In the genomic region with DNA sequence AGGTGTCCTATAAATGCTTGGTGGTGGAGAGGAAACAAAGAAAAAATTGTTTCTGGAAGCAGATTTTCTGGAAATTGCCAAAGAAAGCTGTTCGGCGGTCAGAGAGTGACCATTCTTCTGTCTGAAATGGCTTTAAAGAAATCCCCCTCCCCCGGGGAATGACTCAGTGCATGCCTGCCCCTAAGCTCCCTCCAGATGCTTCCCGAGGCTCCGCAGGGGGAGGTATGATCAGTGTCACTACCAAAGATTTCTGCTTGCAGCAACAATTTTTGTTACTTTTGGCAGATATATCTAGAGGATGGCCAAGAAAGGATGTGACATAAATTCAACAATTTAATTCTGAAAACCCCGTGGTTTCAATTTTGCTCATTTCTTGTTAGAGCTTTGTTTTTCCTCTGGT, we compare ENCODE assay signal across 11 cellular contexts.
DNase-seq lines count a peak whose midpoint lies in the region; ATAC-seq, FAIRE-seq and TF ChIP-seq lines count a peak whose summit lies in the region.
"Had no signal": no experiment of that assay in that cellular context is flagged by ENCODE, and none has a peak within 500 bp of the region (broad histone marks: within the 10 kb centered on the region; RNA-seq: fewer than 3 reads in every experiment).

No MANE protein-coding gene starts in this region.

- peak overlapping the region; percentile 35 for H3K9ac ChIP-seq in astrocyte (ENCODE audit: low read length)
- H3K9ac ChIP-seq in trophoblast cell (ENCODE audit: low read length), result no peak overlapping the region

- intact Hi-C loops in heart left ventricle (cut with DNase I) (no loop called here), dorsolateral prefrontal cortex (cut with DNase I) (no loop called here), spleen (cut with DNase I; ENCODE audit: low total_unique reads) (no loop called here)

- no peak overlapping the region for H3K23ac ChIP-seq in trophoblast cell (ENCODE audit: low read length)

- peak overlapping the region; percentile 63 for H3K27ac ChIP-seq in astrocyte (ENCODE audit: low read depth, low read length)
- peak overlapping the region in 11 of 12 donors; percentile 11 to 80 (median 56) for H3K27ac ChIP-seq in heart left ventricle
- H3K27ac ChIP-seq in trophoblast cell (ENCODE audit: low read depth, low read length), result peak overlapping the region; percentile 48
- H3K27ac ChIP-seq in dorsolateral prefrontal cortex, result peak overlapping the region in 29 of 59 donors; percentile 15 to 78 (median 57)
- H3K27ac ChIP-seq in spleen, result no peak overlapping the region

- WGBS in heart left ventricle, 4 donors, result 26 to 43% (median 37%) methylated on average over 6 of the region's 6 CpGs
- WGBS in trophoblast cell (ENCODE audit: extremely low coverage, insufficient coverage, insufficient read length), result no CpG with 5 or more reads among the region's 6 CpGs
- WGBS in spleen, 5 donors, result 65 to 75% (median 67%) methylated on average over 6 of the region's 6 CpGs

- no peak overlapping the region for H3K18ac ChIP-seq in trophoblast cell (ENCODE audit: low read length)

- H3K36me3 ChIP-seq in BJ (ENCODE audit: control insufficient read depth, insufficient read depth, low read length) (no peaks in the 10 kb centered on the region), astrocyte (ENCODE audit: insufficient read depth, low read length) (no peaks in the 10 kb centered on the region), heart left ventricle (no peaks in the 10 kb centered on the region), trophoblast cell (ENCODE audit: control insufficient read depth in 1 of 2, insufficient read depth in 2 of 2, low read length in 2 of 2) (no peaks in the 10 kb centered on the region), spleen (no peaks in the 10 kb centered on the region)

- no peak overlapping the region for H2BK120ac ChIP-seq in trophoblast cell (ENCODE audit: insufficient read depth, low read length, poor library complexity)

- H3K4me1 ChIP-seq in astrocyte (ENCODE audit: insufficient read depth, low read length) (peaks cover 19% of the 10 kb centered on the region), heart left ventricle (peaks cover 0 to 19% (median 7%) of the 10 kb centered on the region in 12 donors), trophoblast cell (ENCODE audit: control insufficient read depth in 1 of 2, insufficient read depth in 2 of 2, low read length in 2 of 2) (peaks cover 0 to 3% of the 10 kb centered on the region in 2 experiments), spleen (no peaks in the 10 kb centered on the region)

- POLR2A ChIA-PET in BJ (lab: Charles Lee), result interaction anchor here (0.6 kb wide), 1 partner anchor 1938 kb away, joined by 3 read pairs; no protein-coding TSS in a partner anchor

- no peak overlapping the region for H2AK5ac ChIP-seq in trophoblast cell (ENCODE audit: low read length)

- FAIRE-seq in astrocyte (lab: Jason Lieb, UNC) (no peak), D721Med (lab: Jason Lieb, UNC) (no peak)

- DNase-seq in BJ (ENCODE audit: low read depth), result peak; percentile 59
- DNase-seq in astrocyte (ENCODE audit: low read depth), result peak; percentile 99
- DNase-seq in heart left ventricle, result peak; percentile 79 to 87 (median 83)
- peak; percentile 85 to 87 for DNase-seq in trophoblast cell
- no peak for DNase-seq in stimulated activated CD4-positive, alpha-beta T cell treated with anti-CD3 and anti-CD28 coated beads, Interleukin-4, amount 100 ng/mL, for 24 hours
- DNase-seq in D721Med (ENCODE audit: insufficient read length, low spot score), result no peak
- no peak for DNase-seq in dorsolateral prefrontal cortex
- no peak for DNase-seq in spleen
- DNase-seq: activated CD4-positive, alpha-beta T cell treated with anti-CD3 and anti-CD28 coated beads, Interleukin-2, amount 50 U/mL, for 1 hour had no signal

- H3K9me3 Mint-ChIP-seq in astrocyte (ENCODE audit: unreplicated experiment), result peaks cover 3% of the 10 kb centered on the region
- H3K9me3 Mint-ChIP-seq: central memory CD8-positive, alpha-beta T cell had no signal

- H3K4me3 ChIP-seq in BJ (ENCODE audit: low read depth, low read length) (no peak overlapping the region), astrocyte (ENCODE audit: insufficient read depth, low read depth, low read length) (no peak overlapping the region), heart left ventricle (no peak overlapping the region), trophoblast cell (ENCODE audit: low read depth, low read length) (no peak overlapping the region), dorsolateral prefrontal cortex (no peak overlapping the region), spleen (no peak overlapping the region)

- TF ChIP-seq POLR2A in heart left ventricle (IDR thresholded peaks at IDR 0.05) (no peak), spleen (IDR thresholded peaks at IDR 0.05) (no peak)

- CTCF ChIA-PET in BJ (lab: Yijun Ruan, JAX), result interaction anchor here (0.6 to 1.3 kb wide), 4 partner anchors 8 to 52 kb away, joined by 3 to 4 read pairs (median 3); no protein-coding TSS in a partner anchor

- H3K14ac ChIP-seq in trophoblast cell (ENCODE audit: low read length), result no peak overlapping the region

- H3K4ac ChIP-seq in trophoblast cell (ENCODE audit: low read depth, low read length), result no peak overlapping the region

- H3K79me2 ChIP-seq in astrocyte (ENCODE audit: insufficient read depth, low read length) (no peaks in the 10 kb centered on the region), trophoblast cell (ENCODE audit: control insufficient read depth, insufficient read depth, low read length, poor library complexity) (no peaks in the 10 kb centered on the region)

- ATAC-seq in heart left ventricle, result peak; percentile 70 to 95 (median 94)

- H2BK12ac ChIP-seq in trophoblast cell (ENCODE audit: low read length), result no peak overlapping the region

- H2AFZ ChIP-seq in astrocyte (ENCODE audit: low read depth, low read length), result no peak overlapping the region
- H2AFZ ChIP-seq in trophoblast cell (ENCODE audit: insufficient read depth, low read length, poor library complexity), result no peak overlapping the region

- H3K9me3 ChIP-seq in astrocyte (ENCODE audit: insufficient read depth, low read depth, low read length) (no peaks in the 10 kb centered on the region), heart left ventricle (peaks cover 0 to 13% (median 0%) of the 10 kb centered on the region in 12 donors), trophoblast cell (ENCODE audit: insufficient read depth, low read depth, low read length) (no peaks in the 10 kb centered on the region), spleen (peaks cover 0 to 6% (median 0%) of the 10 kb centered on the region in 8 donors)

- TF ChIP-seq CTCF in BJ (IDR thresholded peaks at IDR 0.05; ENCODE audit: insufficient read depth, low read depth, low read length), result no peak
- no peak for TF ChIP-seq CTCF in astrocyte (IDR thresholded peaks at IDR 0.05; ENCODE audit: insufficient read depth, low read depth, low read length)
- no peak for TF ChIP-seq CTCF in heart left ventricle (IDR thresholded peaks at IDR 0.05)
- no peak for TF ChIP-seq CTCF in D721Med (IDR thresholded peaks at IDR 0.05; ENCODE audit: insufficient read depth, missing control alignments)
- no peak for TF ChIP-seq CTCF in dorsolateral prefrontal cortex (IDR thresholded peaks at IDR 0.05 in 54 of 56, conservative IDR thresholded peaks at IDR 0.05 in 2 of 56; ENCODE audit: low read depth in 1 of 56, partially characterized antibody in 56 of 56)
- TF ChIP-seq CTCF in spleen (IDR thresholded peaks at IDR 0.05 in 8 of 11, conservative IDR thresholded peaks at IDR 0.05 in 3 of 11), result no peak

- H4K12ac ChIP-seq in trophoblast cell (ENCODE audit: low read depth, low read length), result no peak overlapping the region

- no peak overlapping the region for H4K8ac ChIP-seq in trophoblast cell (ENCODE audit: low read depth, low read length)

- H3K79me1 ChIP-seq in trophoblast cell (ENCODE audit: low read length), result peaks cover 2% of the 10 kb centered on the region

- H3K27me3 Mint-ChIP-seq in astrocyte (ENCODE audit: low read depth, unreplicated experiment), result peaks cover 1% of the 10 kb centered on the region

- no peak overlapping the region for H2BK5ac ChIP-seq in trophoblast cell (ENCODE audit: low read depth, low read length, poor library complexity)

- no peak overlapping the region for H4K91ac ChIP-seq in trophoblast cell (ENCODE audit: low read depth, low read length)

- H4K20me1 ChIP-seq in astrocyte (ENCODE audit: insufficient read depth, low read length), result no peaks in the 10 kb centered on the region

- H3K4me1 Mint-ChIP-seq in astrocyte (ENCODE audit: low read depth, unreplicated experiment), result peaks cover 22% of the 10 kb centered on the region
- H3K4me1 Mint-ChIP-seq: central memory CD8-positive, alpha-beta T cell had no signal

- peak overlapping the region; percentile 81 for H3K27ac Mint-ChIP-seq in astrocyte (ENCODE audit: unreplicated experiment)

- no peaks in the 10 kb centered on the region for H3K36me3 Mint-ChIP-seq in astrocyte (ENCODE audit: low read depth, unreplicated experiment)

- no peak overlapping the region for H3K4me3 Mint-ChIP-seq in astrocyte (ENCODE audit: unreplicated experiment)
- H3K4me3 Mint-ChIP-seq: central memory CD8-positive, alpha-beta T cell; neural crest cell had no signal

- H3K4me2 ChIP-seq in astrocyte (ENCODE audit: low read length) (peak overlapping the region; percentile 72), trophoblast cell (ENCODE audit: low read length) (no peak overlapping the region)

- H3K27me3 ChIP-seq in BJ (ENCODE audit: control insufficient read depth, insufficient read depth, low read length) (peaks cover 5% of the 10 kb centered on the region; the same call in 1 of the 2 replicates), astrocyte (ENCODE audit: insufficient read depth, low read length) (no peaks in the 10 kb centered on the region), heart left ventricle (no peaks in the 10 kb centered on the region), trophoblast cell (ENCODE audit: insufficient read depth, low read length) (no peaks in the 10 kb centered on the region), dorsolateral prefrontal cortex (peaks cover 0 to 8% (median 0%) of the 10 kb centered on the region in 45 donors), spleen (replicated peaks in 1 of 7) (no peaks in the 10 kb centered on the region)

Comparison
In these comparisons a context has a peak if more than half of its experiments do, and no peak if none do; other contexts are left out.
1. DNase-seq: peak in BJ (single experiment), astrocyte (single experiment), heart left ventricle (5 of 5) and trophoblast cell (2 of 2); none in stimulated activated CD4-positive, alpha-beta T cell treated with anti-CD3 and anti-CD28 coated beads, Interleukin-4, amount 100 ng/mL, for 24 hours (single experiment), D721Med (single experiment), dorsolateral prefrontal cortex (0 of 10) and spleen (single experiment).
2. H3K27ac ChIP-seq: peak in astrocyte (single experiment), heart left ventricle (11 of 12) and trophoblast cell (single experiment); none in spleen (0 of 8).